Comparison of ENCODE assay signal across 11 cellular contexts in genomic region chrX:10482262-10482661, GRCh38.
DNase-seq lines count a peak whose midpoint lies in the region; ATAC-seq and TF ChIP-seq lines count a peak whose summit lies in the region.
"Had no signal": no experiment of that assay in that cellular context is flagged by ENCODE, and none has a peak within 500 bp of the region (broad histone marks: within the 10 kb centered on the region; RNA-seq: fewer than 3 reads in every experiment).

No MANE protein-coding gene starts in this region.

- H3K9me2 ChIP-seq in Karpas-422 (replicated peaks; ENCODE audit: insufficient read depth, low read length): no peaks in the 10 kb centered on the region

- H3K79me2 ChIP-seq in Karpas-422 (ENCODE audit: low read length): no peaks in the 10 kb centered on the region

- no peaks in the 10 kb centered on the region for H3K36me3 ChIP-seq in gastroesophageal sphincter
- H3K36me3 ChIP-seq in Karpas-422 (ENCODE audit: insufficient read depth, low read length): no peaks in the 10 kb centered on the region
- H3K36me3 ChIP-seq: uterus had no signal

- no peaks in the 10 kb centered on the region for H3K4me1 ChIP-seq in gastroesophageal sphincter
- no peaks in the 10 kb centered on the region for H3K4me1 ChIP-seq in Karpas-422 (ENCODE audit: low read length)
- H3K4me1 ChIP-seq: uterus had no signal

- H3K27me3 ChIP-seq in gastroesophageal sphincter: no peaks in the 10 kb centered on the region
- H3K27me3 ChIP-seq in Karpas-422 (ENCODE audit: low read length): no peaks in the 10 kb centered on the region
- H3K27me3 ChIP-seq: uterus had no signal

- WGBS in gastroesophageal sphincter (ENCODE audit: low coverage in 1 of 2), 2 donors: 66 to 100% methylated on average over 2 to 4 of the region's 9 CpGs

- H3K9me3 ChIP-seq in gastroesophageal sphincter (no peaks in the 10 kb centered on the region), Karpas-422 (ENCODE audit: low read length) (no peaks in the 10 kb centered on the region)
- H3K9me3 ChIP-seq: uterus had no signal

- H3K27ac ChIP-seq in gastroesophageal sphincter (peak overlapping the region in 3 of 4 donors; percentile 26 to 43 (median 41)), Karpas-422 (ENCODE audit: low read length) (no peak overlapping the region)
- H3K27ac ChIP-seq: VCaP had no signal

- H3K4me3 ChIP-seq in gastroesophageal sphincter (no peak overlapping the region), Karpas-422 (ENCODE audit: low read length) (no peak overlapping the region)
- H3K4me3 ChIP-seq: uterus had no signal

- H2AFZ ChIP-seq in Karpas-422 (ENCODE audit: low read length): no peak overlapping the region

- DNase-seq in DMS79 treated with DMSO at 0.1 percent for 48 hours (lab: John Stamatoyannopoulos, UW) (peak; percentile 56), HK-2 (ENCODE audit: unreplicated experiment) (no peak), Karpas-422 (no peak), NCI-H446 (lab: John Stamatoyannopoulos, UW) (no peak)
- DNase-seq: KG1, uterus had no signal

- no peaks in the 10 kb centered on the region for H4K20me1 ChIP-seq in Karpas-422 (ENCODE audit: insufficient read depth, low read depth, low read length)

- no peak for TF ChIP-seq EP300 in gastroesophageal sphincter (IDR thresholded peaks at IDR 0.05)

- ATAC-seq in GM19463 (IDR thresholded peaks at IDR 0.05; ENCODE audit: unreplicated experiment) (peak; percentile 78), HG03135 (IDR thresholded peaks at IDR 0.05; ENCODE audit: unreplicated experiment) (peak; percentile 90), gastroesophageal sphincter (no peak)
- ATAC-seq in activated CD4-positive, CD25-positive, alpha-beta regulatory T cell treated with anti-CD3 and anti-CD28 coated beads, Interleukin-2, amount 50 U/mL, for 24 hours: no peak

- H3K9ac ChIP-seq in Karpas-422 (ENCODE audit: low read length): no peak overlapping the region

- no peak overlapping the region for H3K4me2 ChIP-seq in Karpas-422 (ENCODE audit: low read depth, low read length, poor library complexity, severe bottlenecking)

- no peak for TF ChIP-seq POLR2A in gastroesophageal sphincter (IDR thresholded peaks at IDR 0.05)

- TF ChIP-seq CTCF in gastroesophageal sphincter (IDR thresholded peaks at IDR 0.05): no peak

Comparison
In these comparisons a context has a peak if more than half of its experiments do, and no peak if none do; other contexts are left out.
1. ATAC-seq: peak in GM19463 (single experiment) and HG03135 (single experiment); none in gastroesophageal sphincter (single experiment) and activated CD4-positive, CD25-positive, alpha-beta regulatory T cell treated with anti-CD3 and anti-CD28 coated beads, Interleukin-2, amount 50 U/mL, for 24 hours (0 of 2).